Comparison of ENCODE assay signal across 18 cellular contexts in the genomic region with DNA sequence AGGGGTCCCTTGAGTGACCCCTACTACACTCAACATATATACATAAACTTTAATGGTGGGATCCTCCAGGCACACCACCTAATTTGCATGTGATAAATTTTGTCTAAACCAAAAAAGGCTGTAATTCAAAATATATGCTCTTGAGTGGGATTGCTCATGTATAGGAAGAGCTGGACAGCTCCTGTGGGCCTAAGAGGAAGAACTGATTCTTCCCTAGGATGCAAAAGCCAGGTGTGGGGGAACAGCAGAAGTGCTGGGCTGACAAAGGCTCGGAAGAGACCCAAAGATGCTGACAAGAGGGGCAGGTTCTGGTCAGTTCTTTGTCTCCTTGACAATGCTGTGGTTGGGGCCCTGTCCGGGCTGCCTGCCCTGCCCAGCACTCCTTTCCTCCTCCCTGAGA. TPM values are rescaled to one million over a fixed set of nuclear protein-coding genes. Genes with fewer than 3 reads are reported as not detected.
DNase-seq lines count a peak whose midpoint lies in the region; ATAC-seq and TF ChIP-seq lines count a peak whose summit lies in the region.
"Had no signal": no experiment of that assay in that cellular context is flagged by ENCODE, and none has a peak within 500 bp of the region (broad histone marks: within the 10 kb centered on the region; RNA-seq: fewer than 3 reads in every experiment).

No MANE protein-coding gene starts in this region.

- H3K4me1 Mint-ChIP-seq in natural killer cell treated with Interleukin-12 subunit alpha and Interleukin-12 subunit beta and Interleukin-15 and Interleukin-18, amount 100 ng/mL, for 72 hours (ENCODE audit: low read depth in 2 of 2), result no peaks in the 10 kb centered on the region
- H3K4me1 Mint-ChIP-seq in natural killer cell, result no peaks in the 10 kb centered on the region

- H3K27ac ChIP-seq in uterus (peak overlapping the region; percentile 7 to 49), ovary (no peak overlapping the region), ascending aorta (no peak overlapping the region)
- H3K27ac ChIP-seq: HL-60, Peyer's patch had no signal

- H3K36me3 ChIP-seq in uterus, result no peaks in the 10 kb centered on the region
- H3K36me3 ChIP-seq in ovary, result no peaks in the 10 kb centered on the region
- no peaks in the 10 kb centered on the region for H3K36me3 ChIP-seq in ascending aorta
- H3K36me3 ChIP-seq: Peyer's patch had no signal

- H3K9me3 ChIP-seq in uterus (no peaks in the 10 kb centered on the region), ovary (no peaks in the 10 kb centered on the region), ascending aorta (no peaks in the 10 kb centered on the region)
- H3K9me3 ChIP-seq: Caco-2, Peyer's patch had no signal

- H3K36me3 Mint-ChIP-seq in natural killer cell treated with Interleukin-12 subunit alpha and Interleukin-12 subunit beta and Interleukin-15 and Interleukin-18, amount 100 ng/mL, for 72 hours, result no peaks in the 10 kb centered on the region
- no peaks in the 10 kb centered on the region for H3K36me3 Mint-ChIP-seq in natural killer cell
- H3K36me3 Mint-ChIP-seq: CD4-positive, CD25-positive, alpha-beta regulatory T cell had no signal

- TF ChIP-seq CTCF in natural killer cell (IDR thresholded peaks at IDR 0.05) (no peak), fibroblast of pulmonary artery (IDR thresholded peaks at IDR 0.05; ENCODE audit: low read length, missing control alignments) (no peak), uterus (IDR thresholded peaks at IDR 0.05) (no peak), ovary (IDR thresholded peaks at IDR 0.05) (no peak), ascending aorta (IDR thresholded peaks at IDR 0.05) (no peak)

- no peak overlapping the region for H3K27ac Mint-ChIP-seq in natural killer cell treated with Interleukin-12 subunit alpha and Interleukin-12 subunit beta and Interleukin-15 and Interleukin-18, amount 100 ng/mL, for 72 hours
- H3K27ac Mint-ChIP-seq in natural killer cell, result no peak overlapping the region
- H3K27ac Mint-ChIP-seq: CD4-positive, CD25-positive, alpha-beta regulatory T cell had no signal

- H3K4me1 ChIP-seq in uterus, result peaks cover 0 to 13% of the 10 kb centered on the region in 2 donors
- no peaks in the 10 kb centered on the region for H3K4me1 ChIP-seq in ovary (ENCODE audit: insufficient read depth)
- no peaks in the 10 kb centered on the region for H3K4me1 ChIP-seq in ascending aorta
- H3K4me1 ChIP-seq: Peyer's patch had no signal

- ATAC-seq in natural killer cell treated with Interleukin-12 subunit alpha and Interleukin-12 subunit beta and Interleukin-15 and Interleukin-18, amount 100 ng/mL, for 72 hours, result no peak
- no peak for ATAC-seq in natural killer cell
- ATAC-seq: K562 had no signal

- TF ChIP-seq POLR2A in uterus (IDR thresholded peaks at IDR 0.05), result no peak
- no peak for TF ChIP-seq POLR2A in ovary (IDR thresholded peaks at IDR 0.05)

- DNase-seq in natural killer cell treated with Interleukin-12 subunit alpha and Interleukin-12 subunit beta and Interleukin-15 and Interleukin-18, amount 100 ng/mL, for 72 hours (ENCODE audit: low spot score), result peak; percentile 44
- DNase-seq in natural killer cell, result no peak
- peak; percentile 43 for DNase-seq in fibroblast of pulmonary artery (ENCODE audit: low read depth)
- DNase-seq in uterus, result no peak
- no peak for DNase-seq in ovary
- no peak for DNase-seq in ascending aorta (ENCODE audit: low spot score in 2 of 2)
- no peak for DNase-seq in DMS53 treated with DMSO at 0.1 percent for 48 hours (lab: John Stamatoyannopoulos, UW; ENCODE audit: unreplicated experiment)
- DNase-seq: Caco-2; CD4-positive, CD25-positive, alpha-beta regulatory T cell; H9; NCI-H1436; NCI-H2081; NCI-H524; Peyer's patch; SHP77 had no signal

- 36 to 64% (median 48%) methylated on average over 2 of the region's 2 CpGs for WGBS in ovary, 3 donors

- TF ChIP-seq EP300 in Ishikawa (IDR thresholded peaks at IDR 0.05; ENCODE audit: borderline replicate concordance), result no peak
- no peak for TF ChIP-seq EP300 in ovary (IDR thresholded peaks at IDR 0.05)

- no peak for TF ChIP-seq RAD21 in Ishikawa (IDR thresholded peaks at IDR 0.05; ENCODE audit: low read depth)

- no peak overlapping the region for H3K4me3 Mint-ChIP-seq in natural killer cell treated with Interleukin-12 subunit alpha and Interleukin-12 subunit beta and Interleukin-15 and Interleukin-18, amount 100 ng/mL, for 72 hours
- H3K4me3 Mint-ChIP-seq in natural killer cell, result no peak overlapping the region
- H3K4me3 Mint-ChIP-seq: CD4-positive, CD25-positive, alpha-beta regulatory T cell; H9 had no signal

- intact Hi-C loops in natural killer cell (cut with micrococcal nuclease), result no loop called here
- intact Hi-C loops in uterus (cut with DNase I; ENCODE audit: low total_unique reads), result no loop called here
- intact Hi-C loops in ovary (cut with DNase I), result no loop called here
- intact Hi-C loops in ascending aorta (cut with DNase I), result no loop called here

- H3K4me3 ChIP-seq in fibroblast of pulmonary artery (replicated peaks; ENCODE audit: low read depth, low read length) (no peak overlapping the region), uterus (no peak overlapping the region), ovary (no peak overlapping the region), ascending aorta (no peak overlapping the region)
- H3K4me3 ChIP-seq: K562, Peyer's patch had no signal

- H3K27me3 Mint-ChIP-seq in natural killer cell treated with Interleukin-12 subunit alpha and Interleukin-12 subunit beta and Interleukin-15 and Interleukin-18, amount 100 ng/mL, for 72 hours, result peaks cover 6 to 8% of the 10 kb centered on the region in 2 donors
- peaks cover 0 to 11% of the 10 kb centered on the region in 2 donors for H3K27me3 Mint-ChIP-seq in natural killer cell (ENCODE audit: low read depth in 2 of 2)

- no peaks in the 10 kb centered on the region for H3K9me3 Mint-ChIP-seq in natural killer cell treated with Interleukin-12 subunit alpha and Interleukin-12 subunit beta and Interleukin-15 and Interleukin-18, amount 100 ng/mL, for 72 hours
- no peaks in the 10 kb centered on the region for H3K9me3 Mint-ChIP-seq in natural killer cell
- H3K9me3 Mint-ChIP-seq: H9 had no signal

- H3K27me3 ChIP-seq in uterus, result no peaks in the 10 kb centered on the region
- no peaks in the 10 kb centered on the region for H3K27me3 ChIP-seq in ovary
- H3K27me3 ChIP-seq in ascending aorta, result no peaks in the 10 kb centered on the region
- H3K27me3 ChIP-seq: Peyer's patch had no signal

TF ChIP-seq in Ishikawa, 13 proteins besides CTCF, POLR2A, EP300 and RAD21:
- TF ChIP-seq, protein P1, sequence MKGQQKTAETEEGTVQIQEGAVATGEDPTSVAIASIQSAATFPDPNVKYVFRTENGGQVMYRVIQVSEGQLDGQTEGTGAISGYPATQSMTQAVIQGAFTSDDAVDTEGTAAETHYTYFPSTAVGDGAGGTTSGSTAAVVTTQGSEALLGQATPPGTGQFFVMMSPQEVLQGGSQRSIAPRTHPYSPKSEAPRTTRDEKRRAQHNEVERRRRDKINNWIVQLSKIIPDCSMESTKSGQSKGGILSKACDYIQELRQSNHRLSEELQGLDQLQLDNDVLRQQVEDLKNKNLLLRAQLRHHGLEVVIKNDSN (IDR thresholded peaks at IDR 0.05), result no peak
- TF ChIP-seq FOXM1 (IDR thresholded peaks at IDR 0.05; ENCODE audit: borderline replicate concordance, low read depth) (no peak), ZBTB7A (IDR thresholded peaks at IDR 0.05; ENCODE audit: low read depth) (no peak)
- TF ChIP-seq, protein P2, sequence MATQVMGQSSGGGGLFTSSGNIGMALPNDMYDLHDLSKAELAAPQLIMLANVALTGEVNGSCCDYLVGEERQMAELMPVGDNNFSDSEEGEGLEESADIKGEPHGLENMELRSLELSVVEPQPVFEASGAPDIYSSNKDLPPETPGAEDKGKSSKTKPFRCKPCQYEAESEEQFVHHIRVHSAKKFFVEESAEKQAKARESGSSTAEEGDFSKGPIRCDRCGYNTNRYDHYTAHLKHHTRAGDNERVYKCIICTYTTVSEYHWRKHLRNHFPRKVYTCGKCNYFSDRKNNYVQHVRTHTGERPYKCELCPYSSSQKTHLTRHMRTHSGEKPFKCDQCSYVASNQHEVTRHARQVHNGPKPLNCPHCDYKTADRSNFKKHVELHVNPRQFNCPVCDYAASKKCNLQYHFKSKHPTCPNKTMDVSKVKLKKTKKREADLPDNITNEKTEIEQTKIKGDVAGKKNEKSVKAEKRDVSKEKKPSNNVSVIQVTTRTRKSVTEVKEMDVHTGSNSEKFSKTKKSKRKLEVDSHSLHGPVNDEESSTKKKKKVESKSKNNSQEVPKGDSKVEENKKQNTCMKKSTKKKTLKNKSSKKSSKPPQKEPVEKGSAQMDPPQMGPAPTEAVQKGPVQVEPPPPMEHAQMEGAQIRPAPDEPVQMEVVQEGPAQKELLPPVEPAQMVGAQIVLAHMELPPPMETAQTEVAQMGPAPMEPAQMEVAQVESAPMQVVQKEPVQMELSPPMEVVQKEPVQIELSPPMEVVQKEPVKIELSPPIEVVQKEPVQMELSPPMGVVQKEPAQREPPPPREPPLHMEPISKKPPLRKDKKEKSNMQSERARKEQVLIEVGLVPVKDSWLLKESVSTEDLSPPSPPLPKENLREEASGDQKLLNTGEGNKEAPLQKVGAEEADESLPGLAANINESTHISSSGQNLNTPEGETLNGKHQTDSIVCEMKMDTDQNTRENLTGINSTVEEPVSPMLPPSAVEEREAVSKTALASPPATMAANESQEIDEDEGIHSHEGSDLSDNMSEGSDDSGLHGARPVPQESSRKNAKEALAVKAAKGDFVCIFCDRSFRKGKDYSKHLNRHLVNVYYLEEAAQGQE (IDR thresholded peaks at IDR 0.05; ENCODE audit: low read depth), result peak; percentile 77

RNA-seq across cellular contexts. Expression of a gene that starts 43.9 kb away (rescaled TPM):
- total RNA-seq in natural killer cell treated with Interleukin-12 subunit alpha and Interleukin-12 subunit beta and Interleukin-15 and Interleukin-18, amount 100 ng/mL, for 72 hours, result 1 to 10 TPM; 1.8 to 5.9 TPM
- total RNA-seq in natural killer cell (10 to 100 TPM; 19.2 to 39.2 (median 32.1) TPM), uterus (10 to 100 TPM; 29.2 to 46.7 (median 31.5) TPM), ovary (10 to 100 TPM in 2 of 7 donors, 1 to 10 TPM in 5; 3.2 to 13.8 (median 8.8) TPM), ascending aorta (165 TPM)
- polyA plus RNA-seq in ovary, result 1 to 10 TPM; 4.1 to 7.0 TPM

Comparison
In these comparisons a context has a peak if more than half of its experiments do, and no peak if none do; other contexts are left out.
1. DNase-seq: peak in natural killer cell treated with Interleukin-12 subunit alpha and Interleukin-12 subunit beta and Interleukin-15 and Interleukin-18, amount 100 ng/mL, for 72 hours (single experiment) and fibroblast of pulmonary artery (single experiment); none in natural killer cell (single experiment), uterus (0 of 2), ovary (0 of 5), ascending aorta (0 of 2) and DMS53 treated with DMSO at 0.1 percent for 48 hours (single experiment).
2. H3K27ac ChIP-seq: peak in uterus (2 of 2); none in ovary (0 of 2) and ascending aorta (0 of 2).